ENCODE assay signal across 8 cellular contexts in genomic region chr14:50714452-50715073, GRCh38. TPM values are rescaled to one million over a fixed set of nuclear protein-coding genes. Genes with fewer than 3 reads are reported as not detected.
DNase-seq lines count a peak whose midpoint lies in the region; ATAC-seq, FAIRE-seq and TF ChIP-seq lines count a peak whose summit lies in the region.

No MANE protein-coding gene starts in this region.

- TF ChIP-seq POLR2A in H1 (IDR thresholded peaks at IDR 0.05; ENCODE audit: control extremely low read depth in 1 of 2, low read depth in 2 of 2, low read length in 2 of 2), result no peak

- H2AFZ ChIP-seq in H1 (ENCODE audit: low read length), result no peak overlapping the region

- no peak overlapping the region for H2BK12ac ChIP-seq in H1 (ENCODE audit: low read depth, low read length)

- H3K79me2 ChIP-seq in H1 (ENCODE audit: control insufficient read depth in 1 of 2, insufficient read depth in 2 of 2, low read length in 2 of 2), result no peaks in the 10 kb centered on the region

- no peak overlapping the region for H3K4ac ChIP-seq in H1 (replicated peaks; ENCODE audit: insufficient read length, low read depth, low read length)

- H3K18ac ChIP-seq in H1 (ENCODE audit: extremely low read depth, low read length), result no peak overlapping the region

- H2BK15ac ChIP-seq in H1 (ENCODE audit: low read length), result no peak overlapping the region

- H3K36me3 Mint-ChIP-seq in Calu3 (ENCODE audit: insufficient read depth, unreplicated experiment) (no peaks in the 10 kb centered on the region), osteocyte (ENCODE audit: unreplicated experiment) (no peaks in the 10 kb centered on the region)
- H3K36me3 Mint-ChIP-seq in activated CD4-positive, alpha-beta memory T cell treated with anti-CD3 and anti-CD28 coated beads, Interleukin-2, amount 10 ng/mL, durations not matched to agents 7 days and 5 days (ENCODE audit: low read depth), result no peaks in the 10 kb centered on the region

- POLR2A ChIA-PET in H1 (lab: Charles Lee; ENCODE audit: partially characterized antibody), result interaction anchor here (0.6 to 1.1 kb wide), 2 partner anchors 51 to 55 kb away, joined by 3 to 4 read pairs; no protein-coding TSS in a partner anchor
- POLR2A ChIA-PET in activated CD4-positive, alpha-beta memory T cell treated with anti-CD3 and anti-CD28 coated beads, Interleukin-2, amount 10 ng/mL, durations not matched to agents 7 days and 5 days (lab: Charles Lee), result interaction anchor here (1.3 kb wide), 1 partner anchor 22 kb away, joined by 3 read pairs; no protein-coding TSS in a partner anchor

- 86% methylated on average over 2 of the region's 2 CpGs; no CpG with 5 or more reads in 1 of the 2 experiments for WGBS in H1 (ENCODE audit: extremely low coverage in 1 of 2, insufficient coverage in 1 of 2, insufficient read length in 1 of 2, insufficient replicate concordance in 2 of 2, low coverage in 1 of 2, low lambda C conversion rate in 2 of 2, missing lambda C conversion rate in 1 of 2), 2 experiments

- H3K4me3 ChIP-seq in H1 (ENCODE audit: extremely low read depth in 1 of 4, insufficient read depth in 2 of 4, low read depth in 3 of 4, low read length in 4 of 4), result no peak overlapping the region

- no peak overlapping the region for H2BK20ac ChIP-seq in H1 (ENCODE audit: low read length)

- no peak overlapping the region for H4K8ac ChIP-seq in H1 (ENCODE audit: extremely low read depth, insufficient read depth, low read length)

- H3K14ac ChIP-seq in H1 (ENCODE audit: insufficient read length), result no peak overlapping the region

- TF ChIP-seq RAD21 in H1 (IDR thresholded peaks at IDR 0.05 in 1 of 2, conservative IDR thresholded peaks at IDR 0.05 in 1 of 2; ENCODE audit: low read depth in 2 of 2, low read length in 2 of 2), result peak; percentile 50 to 60

- no peaks in the 10 kb centered on the region for H3K23me2 ChIP-seq in H1 (ENCODE audit: low read depth, low read length)

- no peaks in the 10 kb centered on the region for H3K9me3 ChIP-seq in H1 (ENCODE audit: insufficient read depth in 2 of 2, low read depth in 1 of 2, low read length in 1 of 2)

- no peak overlapping the region for H3K27ac ChIP-seq in H1 (ENCODE audit: low read depth, low read length)

- H3K23ac ChIP-seq in H1 (ENCODE audit: insufficient read length), result no peak overlapping the region

- no peak overlapping the region for H2AK5ac ChIP-seq in H1 (ENCODE audit: low read depth, low read length)

- no peaks in the 10 kb centered on the region for H3K36me3 ChIP-seq in H1 (ENCODE audit: control insufficient read depth in 2 of 4, insufficient read depth in 4 of 4, low read length in 3 of 4)

- no peaks in the 10 kb centered on the region for H3K27me3 ChIP-seq in H1 (replicated peaks in 1 of 4; ENCODE audit: control insufficient read depth in 3 of 4, extremely low read depth in 1 of 4, insufficient read depth in 3 of 4, low read length in 3 of 4)

- DNase-seq in Calu3 (peak; percentile 21), NCI-H748 treated with DMSO at 0.1 percent for 48 hours (lab: John Stamatoyannopoulos, UW) (peak; percentile 5), H1 (ENCODE audit: low read depth in 1 of 2, low spot score in 2 of 2) (no peak), osteocyte (ENCODE audit: extremely low spot score, unreplicated experiment) (no peak), NCI-H1092 (lab: John Stamatoyannopoulos, UW) (no peak)
- DNase-seq in activated CD4-positive, alpha-beta memory T cell treated with anti-CD3 and anti-CD28 coated beads, Interleukin-2, amount 10 ng/mL, durations not matched to agents 7 days and 5 days, result no peak

- no peak overlapping the region for H4K5ac ChIP-seq in H1 (ENCODE audit: insufficient read length, low read depth, low read length)

- H3K9ac ChIP-seq in H1 (replicated peaks in 1 of 4; ENCODE audit: extremely low read depth in 1 of 4, low read depth in 3 of 4, low read length in 3 of 4), result no peak overlapping the region

- H3K4me1 Mint-ChIP-seq in Calu3 (ENCODE audit: low read depth, unreplicated experiment) (no peaks in the 10 kb centered on the region), osteocyte (ENCODE audit: unreplicated experiment) (peaks cover 2% of the 10 kb centered on the region)
- H3K4me1 Mint-ChIP-seq in activated CD4-positive, alpha-beta memory T cell treated with anti-CD3 and anti-CD28 coated beads, Interleukin-2, amount 10 ng/mL, durations not matched to agents 7 days and 5 days, result no peaks in the 10 kb centered on the region

- BruUV-seq in Calu3 (replicated peaks; lab: Mats Ljungman, UMichigan), result no TSS peak

- CTCF ChIA-PET in Calu3 (lab: Charles Lee), result interaction anchor here (0.6 to 1.5 kb wide), 11 partner anchors 9 to 146 kb away, joined by 3 to 12 read pairs (median 4); no protein-coding TSS in a partner anchor
- CTCF ChIA-PET in H1 (lab: Charles Lee; ENCODE audit: partially characterized antibody), result interaction anchor here (0.6 to 3.7 kb wide), 29 partner anchors 9 to 304 kb away, joined by 3 to 19 read pairs (median 4); no protein-coding TSS in a partner anchor
- CTCF ChIA-PET in activated CD4-positive, alpha-beta memory T cell treated with anti-CD3 and anti-CD28 coated beads, Interleukin-2, amount 10 ng/mL, durations not matched to agents 7 days and 5 days (lab: Charles Lee), result interaction anchor here (0.6 to 3.0 kb wide), 13 partner anchors 11 to 170 kb away, joined by 3 to 19 read pairs (median 4); no protein-coding TSS in a partner anchor

- H3K9me3 Mint-ChIP-seq in Calu3 (ENCODE audit: low read depth, unreplicated experiment), result no peaks in the 10 kb centered on the region
- H3K9me3 Mint-ChIP-seq in osteocyte (ENCODE audit: unreplicated experiment), result no peaks in the 10 kb centered on the region
- H3K9me3 Mint-ChIP-seq in activated CD4-positive, alpha-beta memory T cell treated with anti-CD3 and anti-CD28 coated beads, Interleukin-2, amount 10 ng/mL, durations not matched to agents 7 days and 5 days, result no peaks in the 10 kb centered on the region

- peak; percentile 12 for TF ChIP-seq CTCF in Calu3 (IDR thresholded peaks at IDR 0.05; ENCODE audit: unreplicated experiment)
- peak in 1 of 3 experiments; percentile 55; a peak in 2 of 4 replicates for TF ChIP-seq CTCF in H1 (IDR thresholded peaks at IDR 0.05; ENCODE audit: control extremely low read depth in 1 of 3, insufficient read depth in 1 of 3, low read depth in 1 of 3, low read length in 3 of 3)
- peak; percentile 56 for TF ChIP-seq CTCF in osteocyte (IDR thresholded peaks at IDR 0.05)

- H3K27me3 Mint-ChIP-seq in Calu3 (ENCODE audit: unreplicated experiment) (no peaks in the 10 kb centered on the region), osteocyte (ENCODE audit: unreplicated experiment) (no peaks in the 10 kb centered on the region)
- no peaks in the 10 kb centered on the region for H3K27me3 Mint-ChIP-seq in activated CD4-positive, alpha-beta memory T cell treated with anti-CD3 and anti-CD28 coated beads, Interleukin-2, amount 10 ng/mL, durations not matched to agents 7 days and 5 days

- H3K56ac ChIP-seq in H1 (replicated peaks; ENCODE audit: insufficient read length, low read depth, low read length), result no peak overlapping the region

- intact Hi-C loops in Calu3 (cut with micrococcal nuclease; ENCODE audit: unreplicated experiment), result loop anchor here (10.0 kb wide), 1 partner anchor 50 kb away; the partner anchor contains the start of gene SAV1

- no peaks in the 10 kb centered on the region for H4K20me1 ChIP-seq in H1 (replicated peaks in 1 of 2; ENCODE audit: control insufficient read depth in 1 of 2, insufficient read depth in 2 of 2, low read length in 2 of 2)

- no peaks in the 10 kb centered on the region for H3K79me1 ChIP-seq in H1 (ENCODE audit: low read depth, low read length)

- no peak overlapping the region for H2BK5ac ChIP-seq in H1 (ENCODE audit: low read depth, low read length)

- FAIRE-seq in H1 (lab: Jason Lieb, UNC), result no peak

- H3K4me3 Mint-ChIP-seq in Calu3 (ENCODE audit: low read depth, unreplicated experiment) (no peak overlapping the region), osteocyte (ENCODE audit: unreplicated experiment) (no peak overlapping the region)
- H3K4me3 Mint-ChIP-seq in activated CD4-positive, alpha-beta memory T cell treated with anti-CD3 and anti-CD28 coated beads, Interleukin-2, amount 10 ng/mL, durations not matched to agents 7 days and 5 days, result no peak overlapping the region

- ATAC-seq in GM18909 (IDR thresholded peaks at IDR 0.05; ENCODE audit: poor library complexity, unreplicated experiment) (peak; percentile 61), HG03108 (IDR thresholded peaks at IDR 0.05; ENCODE audit: unreplicated experiment) (no peak)

- no peak for TF ChIP-seq EP300 in H1 (IDR thresholded peaks at IDR 0.05; ENCODE audit: borderline replicate concordance in 1 of 2, low read depth in 2 of 2, low read length in 2 of 2)

- no peak overlapping the region for H2BK120ac ChIP-seq in H1 (replicated peaks; ENCODE audit: low read depth, low read length)

- no peak overlapping the region for H4K91ac ChIP-seq in H1 (replicated peaks; ENCODE audit: insufficient read length, low read length)

- no peak overlapping the region for H3K27ac Mint-ChIP-seq in Calu3 (ENCODE audit: unreplicated experiment)
- H3K27ac Mint-ChIP-seq in osteocyte (ENCODE audit: unreplicated experiment), result no peak overlapping the region
- H3K27ac Mint-ChIP-seq in activated CD4-positive, alpha-beta memory T cell treated with anti-CD3 and anti-CD28 coated beads, Interleukin-2, amount 10 ng/mL, durations not matched to agents 7 days and 5 days, result no peak overlapping the region

- peaks cover 0 to 2% (median 0%) of the 10 kb centered on the region in 4 experiments; a peak in 1 of 7 replicates for H3K4me1 ChIP-seq in H1 (replicated peaks in 1 of 4; ENCODE audit: control insufficient read depth in 3 of 4, insufficient read depth in 4 of 4, low read length in 3 of 4)

- H3K4me2 ChIP-seq in H1 (ENCODE audit: insufficient read depth in 1 of 2, low read depth in 2 of 2, low read length in 2 of 2), result no peak overlapping the region

TF ChIP-seq in H1, 55 proteins besides CTCF, POLR2A, EP300 and RAD21 (continues in another document):
- no peak for TF ChIP-seq CHD1 (IDR thresholded peaks at IDR 0.05; ENCODE audit: low read depth, low read length)
- no peak for TF ChIP-seq CTBP2 (IDR thresholded peaks at IDR 0.05; ENCODE audit: borderline replicate concordance, insufficient read depth, insufficient read length, low read length)

RNA-seq across cellular contexts. Expression of gene SAV1, which starts 46.5 kb away (rescaled TPM):
- total RNA-seq in Calu3 (2022) (45.7 and 62.2 TPM in 2 replicates), osteocyte (47.9 and 48.4 TPM in 2 replicates)
- total RNA-seq in H1 (2021; fragmentation: NEBNext Ultra II Directional; extraction: Animal tissue kit (Norgen Biotek cat#: 25700)), result 72.5 and 78.3 TPM in 2 replicates
- polyA plus RNA-seq in H1 (2011; rRNA removed), result 11.5 and 15.9 TPM in 2 replicates
- polyA plus RNA-seq in H1 (2011; cell fraction: cytosol; rRNA removed), result 23.0 TPM
- 13.7 TPM for polyA plus RNA-seq in H1 (2011; cell fraction: nucleus; rRNA removed)
- polyA plus RNA-seq in H1 (2012, experiment 1 of 2), result 26.1 to 52.9 TPM (median 34.0 TPM) in 4 replicates
- 11.1 TPM for polyA plus RNA-seq in H1 (2012, experiment 2 of 2)
- polyA plus RNA-seq in H1 (2013, experiment 1 of 2), result 60.3 TPM
- polyA plus RNA-seq in H1 (2013, experiment 2 of 2), result 56.8 TPM
- 24.0 and 29.6 TPM in 2 replicates for polyA minus RNA-seq in H1 (2011; rRNA and poly(A)+ RNA removed)
- 19.4 TPM for polyA minus RNA-seq in H1 (2011; cell fraction: cytosol; rRNA and poly(A)+ RNA removed)
- polyA minus RNA-seq in H1 (2011; cell fraction: nucleus; rRNA and poly(A)+ RNA removed), result 42.9 TPM
- 1 to 10 TPM; 6.1 to 6.9 TPM for total RNA-seq in activated CD4-positive, alpha-beta memory T cell treated with anti-CD3 and anti-CD28 coated beads, Interleukin-2, amount 10 ng/mL, durations not matched to agents 7 days and 5 days

Comparison
In these comparisons a context has a peak if more than half of its experiments do, and no peak if none do; other contexts are left out.
1. DNase-seq: peak in Calu3 (single experiment) and NCI-H748 treated with DMSO at 0.1 percent for 48 hours (single experiment); none in H1 (0 of 2), osteocyte (single experiment), activated CD4-positive, alpha-beta memory T cell treated with anti-CD3 and anti-CD28 coated beads, Interleukin-2, amount 10 ng/mL, durations not matched to agents 7 days and 5 days (single experiment) and NCI-H1092 (single experiment).